ENCODE assay signal across 1 cellular context in the genomic region with DNA sequence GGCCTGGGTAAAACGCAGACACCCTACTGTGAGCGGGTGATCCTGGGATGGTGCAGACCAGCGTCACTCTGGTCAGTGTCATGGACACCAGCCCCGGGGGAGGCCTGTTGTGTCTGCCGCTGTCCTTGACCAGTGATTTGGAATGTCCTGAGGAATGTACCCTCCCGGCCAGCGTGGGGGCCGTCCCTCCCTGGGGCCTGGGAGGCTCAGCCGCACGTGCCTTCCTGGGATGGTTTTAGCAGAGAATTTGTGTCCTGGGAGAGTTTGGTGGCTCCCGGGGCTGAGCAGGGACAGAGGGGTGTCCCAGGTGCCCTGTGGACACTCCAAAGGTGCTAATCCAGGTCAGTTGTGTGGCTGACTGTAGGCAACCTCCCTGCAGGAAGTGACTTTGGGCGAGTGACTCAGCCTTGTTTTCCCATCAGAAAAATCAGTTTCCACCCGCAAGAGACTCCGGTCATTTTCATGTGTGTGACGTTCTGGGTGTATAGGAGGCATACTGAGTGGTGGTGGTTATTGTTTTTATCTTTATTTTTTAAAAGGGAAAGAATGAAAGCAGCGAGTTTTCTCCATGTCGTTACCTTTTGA.
A peak's percentile ranks its signal among the peaks of the same experiment; 100 is the strongest.
TF ChIP-seq lines count a peak whose summit lies in the region.

No MANE protein-coding gene starts in this region.

TF ChIP-seq in HepG2, 621 proteins besides CTCF, POLR2A, EP300 and RAD21 (continued from another document and continues in another):
- TF ChIP-seq, protein P1, sequence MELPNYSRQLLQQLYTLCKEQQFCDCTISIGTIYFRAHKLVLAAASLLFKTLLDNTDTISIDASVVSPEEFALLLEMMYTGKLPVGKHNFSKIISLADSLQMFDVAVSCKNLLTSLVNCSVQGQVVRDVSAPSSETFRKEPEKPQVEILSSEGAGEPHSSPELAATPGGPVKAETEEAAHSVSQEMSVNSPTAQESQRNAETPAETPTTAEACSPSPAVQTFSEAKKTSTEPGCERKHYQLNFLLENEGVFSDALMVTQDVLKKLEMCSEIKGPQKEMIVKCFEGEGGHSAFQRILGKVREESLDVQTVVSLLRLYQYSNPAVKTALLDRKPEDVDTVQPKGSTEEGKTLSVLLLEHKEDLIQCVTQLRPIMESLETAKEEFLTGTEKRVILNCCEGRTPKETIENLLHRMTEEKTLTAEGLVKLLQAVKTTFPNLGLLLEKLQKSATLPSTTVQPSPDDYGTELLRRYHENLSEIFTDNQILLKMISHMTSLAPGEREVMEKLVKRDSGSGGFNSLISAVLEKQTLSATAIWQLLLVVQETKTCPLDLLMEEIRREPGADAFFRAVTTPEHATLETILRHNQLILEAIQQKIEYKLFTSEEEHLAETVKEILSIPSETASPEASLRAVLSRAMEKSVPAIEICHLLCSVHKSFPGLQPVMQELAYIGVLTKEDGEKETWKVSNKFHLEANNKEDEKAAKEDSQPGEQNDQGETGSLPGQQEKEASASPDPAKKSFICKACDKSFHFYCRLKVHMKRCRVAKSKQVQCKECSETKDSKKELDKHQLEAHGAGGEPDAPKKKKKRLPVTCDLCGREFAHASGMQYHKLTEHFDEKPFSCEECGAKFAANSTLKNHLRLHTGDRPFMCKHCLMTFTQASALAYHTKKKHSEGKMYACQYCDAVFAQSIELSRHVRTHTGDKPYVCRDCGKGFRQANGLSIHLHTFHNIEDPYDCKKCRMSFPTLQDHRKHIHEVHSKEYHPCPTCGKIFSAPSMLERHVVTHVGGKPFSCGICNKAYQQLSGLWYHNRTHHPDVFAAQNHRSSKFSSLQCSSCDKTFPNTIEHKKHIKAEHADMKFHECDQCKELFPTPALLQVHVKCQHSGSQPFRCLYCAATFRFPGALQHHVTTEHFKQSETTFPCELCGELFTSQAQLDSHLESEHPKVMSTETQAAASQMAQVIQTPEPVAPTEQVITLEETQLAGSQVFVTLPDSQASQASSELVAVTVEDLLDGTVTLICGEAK (IDR thresholded peaks at IDR 0.05) = no peak
- TF ChIP-seq, protein P1 (CRISPR knock-in tag; IDR thresholded peaks at IDR 0.05) = no peak
- TF ChIP-seq, protein P2, sequence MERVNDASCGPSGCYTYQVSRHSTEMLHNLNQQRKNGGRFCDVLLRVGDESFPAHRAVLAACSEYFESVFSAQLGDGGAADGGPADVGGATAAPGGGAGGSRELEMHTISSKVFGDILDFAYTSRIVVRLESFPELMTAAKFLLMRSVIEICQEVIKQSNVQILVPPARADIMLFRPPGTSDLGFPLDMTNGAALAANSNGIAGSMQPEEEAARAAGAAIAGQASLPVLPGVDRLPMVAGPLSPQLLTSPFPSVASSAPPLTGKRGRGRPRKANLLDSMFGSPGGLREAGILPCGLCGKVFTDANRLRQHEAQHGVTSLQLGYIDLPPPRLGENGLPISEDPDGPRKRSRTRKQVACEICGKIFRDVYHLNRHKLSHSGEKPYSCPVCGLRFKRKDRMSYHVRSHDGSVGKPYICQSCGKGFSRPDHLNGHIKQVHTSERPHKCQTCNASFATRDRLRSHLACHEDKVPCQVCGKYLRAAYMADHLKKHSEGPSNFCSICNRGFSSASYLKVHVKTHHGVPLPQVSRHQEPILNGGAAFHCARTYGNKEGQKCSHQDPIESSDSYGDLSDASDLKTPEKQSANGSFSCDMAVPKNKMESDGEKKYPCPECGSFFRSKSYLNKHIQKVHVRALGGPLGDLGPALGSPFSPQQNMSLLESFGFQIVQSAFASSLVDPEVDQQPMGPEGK (CRISPR knock-in tag; IDR thresholded peaks at IDR 0.05) = peak; percentile 95
- no peak for TF ChIP-seq ZNF160 (CRISPR knock-in tag; IDR thresholded peaks at IDR 0.05)
- 0 out of 2 replicates have a peak, but pooled peaks have one; percentile 12 for TF ChIP-seq KAT7 (CRISPR knock-in tag; IDR thresholded peaks at IDR 0.05; ENCODE audit: borderline replicate concordance)
- TF ChIP-seq ZNF775 (CRISPR knock-in tag; IDR thresholded peaks at IDR 0.05; ENCODE audit: borderline replicate concordance) = no peak
- 0 out of 2 replicates have a peak, but pooled peaks have one; percentile 27 for TF ChIP-seq ZBTB38 (CRISPR knock-in tag; IDR thresholded peaks at IDR 0.05)
- peak; percentile 36; the same call in 1 of the 2 replicates for TF ChIP-seq NFKB2 (CRISPR knock-in tag; IDR thresholded peaks at IDR 0.05; ENCODE audit: borderline replicate concordance)
- 0 out of 2 replicates have a peak, but pooled peaks have one; percentile 9 for TF ChIP-seq ZNF501 (CRISPR knock-in tag; IDR thresholded peaks at IDR 0.05)
- no peak for TF ChIP-seq AKAP8 (CRISPR knock-in tag; IDR thresholded peaks at IDR 0.05)
- TF ChIP-seq, protein P3, sequence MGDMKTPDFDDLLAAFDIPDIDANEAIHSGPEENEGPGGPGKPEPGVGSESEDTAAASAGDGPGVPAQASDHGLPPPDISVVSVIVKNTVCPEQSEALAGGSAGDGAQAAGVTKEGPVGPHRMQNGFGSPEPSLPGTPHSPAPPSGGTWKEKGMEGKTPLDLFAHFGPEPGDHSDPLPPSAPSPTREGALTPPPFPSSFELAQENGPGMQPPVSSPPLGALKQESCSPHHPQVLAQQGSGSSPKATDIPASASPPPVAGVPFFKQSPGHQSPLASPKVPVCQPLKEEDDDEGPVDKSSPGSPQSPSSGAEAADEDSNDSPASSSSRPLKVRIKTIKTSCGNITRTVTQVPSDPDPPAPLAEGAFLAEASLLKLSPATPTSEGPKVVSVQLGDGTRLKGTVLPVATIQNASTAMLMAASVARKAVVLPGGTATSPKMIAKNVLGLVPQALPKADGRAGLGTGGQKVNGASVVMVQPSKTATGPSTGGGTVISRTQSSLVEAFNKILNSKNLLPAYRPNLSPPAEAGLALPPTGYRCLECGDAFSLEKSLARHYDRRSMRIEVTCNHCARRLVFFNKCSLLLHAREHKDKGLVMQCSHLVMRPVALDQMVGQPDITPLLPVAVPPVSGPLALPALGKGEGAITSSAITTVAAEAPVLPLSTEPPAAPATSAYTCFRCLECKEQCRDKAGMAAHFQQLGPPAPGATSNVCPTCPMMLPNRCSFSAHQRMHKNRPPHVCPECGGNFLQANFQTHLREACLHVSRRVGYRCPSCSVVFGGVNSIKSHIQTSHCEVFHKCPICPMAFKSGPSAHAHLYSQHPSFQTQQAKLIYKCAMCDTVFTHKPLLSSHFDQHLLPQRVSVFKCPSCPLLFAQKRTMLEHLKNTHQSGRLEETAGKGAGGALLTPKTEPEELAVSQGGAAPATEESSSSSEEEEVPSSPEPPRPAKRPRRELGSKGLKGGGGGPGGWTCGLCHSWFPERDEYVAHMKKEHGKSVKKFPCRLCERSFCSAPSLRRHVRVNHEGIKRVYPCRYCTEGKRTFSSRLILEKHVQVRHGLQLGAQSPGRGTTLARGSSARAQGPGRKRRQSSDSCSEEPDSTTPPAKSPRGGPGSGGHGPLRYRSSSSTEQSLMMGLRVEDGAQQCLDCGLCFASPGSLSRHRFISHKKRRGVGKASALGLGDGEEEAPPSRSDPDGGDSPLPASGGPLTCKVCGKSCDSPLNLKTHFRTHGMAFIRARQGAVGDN (CRISPR knock-in tag; IDR thresholded peaks at IDR 0.05) = peak; percentile 80
- no peak for TF ChIP-seq NR2F6 (IDR thresholded peaks at IDR 0.05)
- TF ChIP-seq NR2F6 (CRISPR knock-in tag; IDR thresholded peaks at IDR 0.05) = peak; percentile 66
- TF ChIP-seq MXI1 (IDR thresholded peaks at IDR 0.05; ENCODE audit: borderline replicate concordance, low read depth, low read length) = no peak; the same call in 2 of the 3 replicates
- TF ChIP-seq HDAC1 (CRISPR knock-in tag; IDR thresholded peaks at IDR 0.05) = peak; percentile 15; the same call in 1 of the 2 replicates
- TF ChIP-seq GABPB1 (CRISPR knock-in tag; IDR thresholded peaks at IDR 0.05) = peak; percentile 15; the same call in 1 of the 2 replicates
- TF ChIP-seq THAP11 (CRISPR knock-in tag; IDR thresholded peaks at IDR 0.05) = peak; percentile 3; the same call in 1 of the 2 replicates
- TF ChIP-seq, protein P4, sequence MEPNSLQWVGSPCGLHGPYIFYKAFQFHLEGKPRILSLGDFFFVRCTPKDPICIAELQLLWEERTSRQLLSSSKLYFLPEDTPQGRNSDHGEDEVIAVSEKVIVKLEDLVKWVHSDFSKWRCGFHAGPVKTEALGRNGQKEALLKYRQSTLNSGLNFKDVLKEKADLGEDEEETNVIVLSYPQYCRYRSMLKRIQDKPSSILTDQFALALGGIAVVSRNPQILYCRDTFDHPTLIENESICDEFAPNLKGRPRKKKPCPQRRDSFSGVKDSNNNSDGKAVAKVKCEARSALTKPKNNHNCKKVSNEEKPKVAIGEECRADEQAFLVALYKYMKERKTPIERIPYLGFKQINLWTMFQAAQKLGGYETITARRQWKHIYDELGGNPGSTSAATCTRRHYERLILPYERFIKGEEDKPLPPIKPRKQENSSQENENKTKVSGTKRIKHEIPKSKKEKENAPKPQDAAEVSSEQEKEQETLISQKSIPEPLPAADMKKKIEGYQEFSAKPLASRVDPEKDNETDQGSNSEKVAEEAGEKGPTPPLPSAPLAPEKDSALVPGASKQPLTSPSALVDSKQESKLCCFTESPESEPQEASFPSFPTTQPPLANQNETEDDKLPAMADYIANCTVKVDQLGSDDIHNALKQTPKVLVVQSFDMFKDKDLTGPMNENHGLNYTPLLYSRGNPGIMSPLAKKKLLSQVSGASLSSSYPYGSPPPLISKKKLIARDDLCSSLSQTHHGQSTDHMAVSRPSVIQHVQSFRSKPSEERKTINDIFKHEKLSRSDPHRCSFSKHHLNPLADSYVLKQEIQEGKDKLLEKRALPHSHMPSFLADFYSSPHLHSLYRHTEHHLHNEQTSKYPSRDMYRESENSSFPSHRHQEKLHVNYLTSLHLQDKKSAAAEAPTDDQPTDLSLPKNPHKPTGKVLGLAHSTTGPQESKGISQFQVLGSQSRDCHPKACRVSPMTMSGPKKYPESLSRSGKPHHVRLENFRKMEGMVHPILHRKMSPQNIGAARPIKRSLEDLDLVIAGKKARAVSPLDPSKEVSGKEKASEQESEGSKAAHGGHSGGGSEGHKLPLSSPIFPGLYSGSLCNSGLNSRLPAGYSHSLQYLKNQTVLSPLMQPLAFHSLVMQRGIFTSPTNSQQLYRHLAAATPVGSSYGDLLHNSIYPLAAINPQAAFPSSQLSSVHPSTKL (CRISPR knock-in tag; IDR thresholded peaks at IDR 0.05) = 0 out of 2 replicates have a peak, but pooled peaks have one; percentile 21
- TF ChIP-seq, protein P5, sequence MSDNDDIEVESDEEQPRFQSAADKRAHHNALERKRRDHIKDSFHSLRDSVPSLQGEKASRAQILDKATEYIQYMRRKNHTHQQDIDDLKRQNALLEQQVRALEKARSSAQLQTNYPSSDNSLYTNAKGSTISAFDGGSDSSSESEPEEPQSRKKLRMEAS (IDR thresholded peaks at IDR 0.05) = no peak
- no peak for TF ChIP-seq ZNF589 (CRISPR knock-in tag; conservative IDR thresholded peaks at IDR 0.05)
- TF ChIP-seq ZNF773 (CRISPR knock-in tag; IDR thresholded peaks at IDR 0.05; ENCODE audit: borderline replicate concordance) = 0 out of 2 replicates have a peak, but pooled peaks have one; percentile 51
- TF ChIP-seq SOX6 (IDR thresholded peaks at IDR 0.05) = no peak
- peak; percentile 16; the same call in 1 of the 2 replicates for TF ChIP-seq SOX6 (CRISPR knock-in tag; IDR thresholded peaks at IDR 0.05)
- TF ChIP-seq, protein P6, sequence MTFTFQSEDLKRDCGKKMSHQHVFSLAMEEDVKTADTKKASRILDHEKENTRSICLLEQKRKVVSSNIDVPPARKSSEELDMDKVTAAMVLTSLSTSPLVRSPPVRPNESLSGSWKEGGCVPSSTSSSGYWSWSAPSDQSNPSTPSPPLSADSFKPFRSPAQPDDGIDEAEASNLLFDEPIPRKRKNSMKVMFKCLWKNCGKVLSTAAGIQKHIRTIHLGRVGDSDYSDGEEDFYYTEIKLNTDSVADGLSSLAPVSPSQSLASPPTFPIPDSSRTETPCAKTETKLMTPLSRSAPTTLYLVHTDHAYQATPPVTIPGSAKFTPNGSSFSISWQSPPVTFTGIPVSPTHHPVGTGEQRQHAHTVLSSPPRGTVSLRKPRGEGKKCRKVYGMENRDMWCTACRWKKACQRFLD (CRISPR knock-in tag; IDR thresholded peaks at IDR 0.05; ENCODE audit: borderline replicate concordance) = no peak
- TF ChIP-seq, protein P7, sequence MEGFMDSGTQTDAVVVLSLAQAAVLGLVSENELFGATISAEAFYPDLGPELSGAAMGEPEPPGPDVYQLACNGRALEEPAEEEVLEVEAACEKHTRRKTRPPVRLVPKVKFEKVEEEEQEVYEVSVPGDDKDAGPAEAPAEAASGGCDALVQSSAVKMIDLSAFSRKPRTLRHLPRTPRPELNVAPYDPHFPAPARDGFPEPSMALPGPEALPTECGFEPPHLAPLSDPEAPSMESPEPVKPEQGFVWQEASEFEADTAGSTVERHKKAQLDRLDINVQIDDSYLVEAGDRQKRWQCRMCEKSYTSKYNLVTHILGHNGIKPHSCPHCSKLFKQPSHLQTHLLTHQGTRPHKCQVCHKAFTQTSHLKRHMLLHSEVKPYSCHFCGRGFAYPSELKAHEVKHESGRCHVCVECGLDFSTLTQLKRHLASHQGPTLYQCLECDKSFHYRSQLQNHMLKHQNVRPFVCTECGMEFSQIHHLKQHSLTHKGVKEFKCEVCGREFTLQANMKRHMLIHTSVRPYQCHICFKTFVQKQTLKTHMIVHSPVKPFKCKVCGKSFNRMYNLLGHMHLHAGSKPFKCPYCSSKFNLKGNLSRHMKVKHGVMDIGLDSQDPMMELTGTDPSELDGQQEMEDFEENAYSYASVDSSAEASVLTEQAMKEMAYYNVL (CRISPR knock-in tag; IDR thresholded peaks at IDR 0.05; ENCODE audit: borderline replicate concordance) = 0 out of 2 replicates have a peak, but pooled peaks have one; percentile 18
- TF ChIP-seq MED1 (CRISPR knock-in tag; IDR thresholded peaks at IDR 0.05) = peak; percentile 62
